ENCODE assay signal across 1 cellular context in the genomic region with DNA sequence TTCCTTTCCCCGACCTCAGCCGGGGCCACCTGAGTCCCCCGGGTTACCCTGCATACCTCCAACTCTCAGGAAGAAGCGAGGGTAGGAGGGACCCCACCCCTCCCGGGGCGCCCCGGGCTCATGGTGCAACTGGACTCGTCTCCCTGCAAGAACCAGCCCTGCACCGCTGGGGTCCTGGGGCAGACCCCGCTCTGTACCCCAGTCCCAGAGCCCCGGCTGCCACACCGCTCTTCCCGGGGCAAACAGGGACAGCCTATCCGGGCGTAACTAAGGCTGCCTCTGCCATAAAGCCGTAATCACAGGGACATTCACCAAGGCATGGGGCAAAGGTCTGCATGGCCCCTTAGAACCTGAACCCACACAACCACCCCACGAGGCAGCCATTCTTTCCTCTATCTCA.
TF ChIP-seq lines count a peak whose summit lies in the region.

No MANE protein-coding gene starts in this region.

TF ChIP-seq in IMR-90, 13 proteins besides CTCF, POLR2A, EP300 and RAD21:
- no peak for TF ChIP-seq MAZ (IDR thresholded peaks at IDR 0.05; ENCODE audit: borderline replicate concordance, low read depth, low read length)
- no peak for TF ChIP-seq RCOR1 (IDR thresholded peaks at IDR 0.05; ENCODE audit: insufficient replicate concordance, low read length)
- TF ChIP-seq FOS (IDR thresholded peaks at IDR 0.05; ENCODE audit: low read depth, low read length) = no peak
- TF ChIP-seq MAFK (IDR thresholded peaks at IDR 0.05; ENCODE audit: low read depth, low read length) = no peak
- no peak for TF ChIP-seq RFX5 (IDR thresholded peaks at IDR 0.05; ENCODE audit: low read depth, low read length)
